14 cellular contexts compared by ENCODE assay signal in genomic region chr17:55157165-55157564, GRCh38.
A peak's percentile ranks its signal among the peaks of the same experiment; 100 is the strongest.
DNase-seq lines count a peak whose midpoint lies in the region; ATAC-seq lines count a peak whose summit lies in the region.
"Had no signal": no experiment of that assay in that cellular context is flagged by ENCODE, and none has a peak within 500 bp of the region (broad histone marks: within the 10 kb centered on the region; RNA-seq: fewer than 3 reads in every experiment).

No MANE protein-coding gene starts in this region.

- no peak for ATAC-seq in naive thymus-derived CD8-positive, alpha-beta T cell
- ATAC-seq: stimulated activated naive CD8-positive, alpha-beta T cell treated with anti-CD3 and anti-CD28 coated beads, Interleukin-15, Interleukin-2, amounts not matched to agents 100 U/mL and 50 U/mL, for 24 hours had no signal

- H3K27me3 Mint-ChIP-seq in naive thymus-derived CD8-positive, alpha-beta T cell = no peaks in the 10 kb centered on the region
- H3K27me3 Mint-ChIP-seq: IgD-negative memory B cell had no signal

- DNase-seq in H4 (ENCODE audit: low spot score) = peak; percentile 59
- DNase-seq in NCI-H2171 (lab: John Stamatoyannopoulos, UW) = peak; percentile 49
- peak; percentile 10 for DNase-seq in cerebellar cortex (ENCODE audit: low spot score)
- DNase-seq in myocyte (ENCODE audit: low read depth) = peak; percentile 68
- DNase-seq in naive thymus-derived CD8-positive, alpha-beta T cell = no peak
- DNase-seq in effector CD8-positive, alpha-beta T cell (lab: John Stamatoyannopoulos, UW) = no peak
- no peak for DNase-seq in cerebellum (ENCODE audit: low spot score)
- DNase-seq: cerebellar nuclear complex; foreskin melanocyte; NCI-H2227 treated with DMSO at 0.1 percent for 48 hours; stimulated activated CD4-positive, alpha-beta T cell treated with anti-CD3 and anti-CD28 coated beads, Interleukin-4, amount 100 ng/mL, for 1 hour; stimulated activated naive CD8-positive, alpha-beta T cell treated with anti-CD3 and anti-CD28 coated beads, Interleukin-15, Interleukin-2, amounts not matched to agents 100 U/mL and 50 U/mL, for 24 hours had no signal

- H3K4me3 Mint-ChIP-seq in naive thymus-derived CD8-positive, alpha-beta T cell = no peak overlapping the region
- H3K4me3 Mint-ChIP-seq: IgD-negative memory B cell had no signal

- POLR2A ChIA-PET in naive thymus-derived CD8-positive, alpha-beta T cell (lab: Charles Lee) = no interaction called here

- H3K4me1 Mint-ChIP-seq in naive thymus-derived CD8-positive, alpha-beta T cell = no peaks in the 10 kb centered on the region
- H3K4me1 Mint-ChIP-seq: IgD-negative memory B cell had no signal

- H3K27ac Mint-ChIP-seq in naive thymus-derived CD8-positive, alpha-beta T cell = no peak overlapping the region
- H3K27ac Mint-ChIP-seq: activated T-helper 2 cell treated with anti-CD3 and anti-CD28 coated beads, Interferon-gamma antibody, Interleukin-2, Interleukin-4, amounts not matched to agents 10 μg/mL and 5 μg/mL and 100 μg/mL, durations not matched to agents 14 hours and 24 hours and 36 hours; IgD-negative memory B cell had no signal

- no peaks in the 10 kb centered on the region for H3K9me3 Mint-ChIP-seq in naive thymus-derived CD8-positive, alpha-beta T cell
- H3K9me3 Mint-ChIP-seq: activated T-helper 2 cell treated with anti-CD3 and anti-CD28 coated beads, Interferon-gamma antibody, Interleukin-2, Interleukin-4, amounts not matched to agents 10 μg/mL and 5 μg/mL and 100 μg/mL, durations not matched to agents 14 hours and 24 hours and 36 hours; IgD-negative memory B cell had no signal

- peaks cover 12 to 17% (median 12%) of the 10 kb centered on the region in 3 donors for H3K36me3 Mint-ChIP-seq in naive thymus-derived CD8-positive, alpha-beta T cell

Comparison
In these comparisons a context has a peak if more than half of its experiments do, and no peak if none do; other contexts are left out.
1. DNase-seq: peak in H4 (single experiment), NCI-H2171 (single experiment), cerebellar cortex (single experiment) and myocyte (single experiment); none in naive thymus-derived CD8-positive, alpha-beta T cell (0 of 10), effector CD8-positive, alpha-beta T cell (single experiment) and cerebellum (single experiment).